ENCODE assay signal across 18 cellular contexts in the genomic region with DNA sequence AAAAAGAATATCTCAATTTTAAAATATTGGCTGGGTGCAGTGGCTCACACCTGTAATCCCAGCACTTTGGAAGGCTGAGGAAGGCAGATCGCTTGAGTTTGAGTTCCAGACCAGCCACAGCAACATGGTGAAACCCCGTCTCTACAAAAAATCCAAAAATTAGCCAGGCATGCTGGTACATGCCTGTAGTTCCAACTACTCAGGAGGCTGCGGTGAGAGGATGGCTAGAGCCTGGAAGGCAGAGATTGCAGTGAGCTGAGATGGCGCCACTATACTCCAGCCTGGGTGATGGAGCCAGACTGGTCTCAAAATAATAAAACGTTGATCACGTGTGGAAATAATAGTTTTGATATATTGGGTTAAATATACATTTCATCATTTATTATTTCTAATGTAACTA.
"Had no signal": no experiment of that assay in that cellular context is flagged by ENCODE, and none has a peak within 500 bp of the region (broad histone marks: within the 10 kb centered on the region; RNA-seq: fewer than 3 reads in every experiment).

No MANE protein-coding gene starts in this region.

- H3K27ac ChIP-seq: prostate gland, skin epidermis, transverse colon had no signal

- H3K4me3 ChIP-seq: prostate gland, skin epidermis, transverse colon had no signal

- H3K4me3 Mint-ChIP-seq: nephron; stimulated activated naive B cell treated with anti-CD40 and anti-IgM and Interleukin-4, amounts not matched to agents 10 μg/mL and 1 μg/mL and 100 μg/mL, for 72 hours; WTC11 had no signal

- DNase-seq: activated CD4-positive, alpha-beta T cell treated with anti-CD3 and anti-CD28 coated beads, Interleukin-2, amount 10 ng/mL, durations not matched to agents 24 days and 14 days; caudate nucleus; effector CD4-positive, alpha-beta T cell; foreskin fibroblast; glutamatergic neuron; mesendoderm; nucleus accumbens; right cardiac atrium; stimulated activated CD4-positive, alpha-beta T cell treated with anti-CD3 and anti-CD28 coated beads, Interleukin-15, amount 100 ng/mL, for 24 hours; stimulated activated CD4-positive, alpha-beta T cell treated with anti-CD3 and anti-CD28 coated beads, Interleukin-4, amount 100 ng/mL, for 1 hour; stimulated activated naive B cell treated with anti-CD40 and anti-IgM and Interleukin-4, amounts not matched to agents 10 μg/mL and 1 μg/mL and 100 μg/mL, for 72 hours; substantia nigra; transverse colon had no signal

- H3K27ac Mint-ChIP-seq: nephron; stimulated activated naive B cell treated with anti-CD40 and anti-IgM and Interleukin-4, amounts not matched to agents 10 μg/mL and 1 μg/mL and 100 μg/mL, for 72 hours had no signal

- H3K27me3 Mint-ChIP-seq: activated CD4-positive, alpha-beta T cell treated with anti-CD3 and anti-CD28 coated beads, Interleukin-2, amount 10 ng/mL, durations not matched to agents 24 days and 14 days; stimulated activated naive B cell treated with anti-CD40 and anti-IgM and Interleukin-4, amounts not matched to agents 10 μg/mL and 1 μg/mL and 100 μg/mL, for 72 hours had no signal

- H3K9me3 Mint-ChIP-seq: activated CD4-positive, alpha-beta T cell treated with anti-CD3 and anti-CD28 coated beads, Interleukin-2, amount 10 ng/mL, durations not matched to agents 24 days and 14 days; activated T-helper 1 cell treated with anti-CD3 and anti-CD28 coated beads, Interleukin-12 subunit alpha, Interleukin-12 subunit beta, Interleukin-2, Interleukin-4 antibody, amounts not matched to agents 30 ng/mL and 10 ng/mL and 1 ng/mL, durations not matched to agents 14 hours and 24 hours and 36 hours; nephron; stimulated activated naive B cell treated with anti-CD40 and anti-IgM and Interleukin-4, amounts not matched to agents 10 μg/mL and 1 μg/mL and 100 μg/mL, for 72 hours; WTC11 had no signal

- H3K36me3 ChIP-seq: prostate gland, transverse colon had no signal

- ATAC-seq: right cardiac atrium; stimulated activated naive B cell treated with anti-CD40 and anti-IgM and Interleukin-4, amounts not matched to agents 10 μg/mL and 1 μg/mL and 100 μg/mL, for 72 hours; WTC11 had no signal

- H3K9me3 ChIP-seq: prostate gland, transverse colon had no signal

- H3K27me3 ChIP-seq: transverse colon had no signal
